Comparison of ENCODE assay signal across 1 cellular context in the genomic region with DNA sequence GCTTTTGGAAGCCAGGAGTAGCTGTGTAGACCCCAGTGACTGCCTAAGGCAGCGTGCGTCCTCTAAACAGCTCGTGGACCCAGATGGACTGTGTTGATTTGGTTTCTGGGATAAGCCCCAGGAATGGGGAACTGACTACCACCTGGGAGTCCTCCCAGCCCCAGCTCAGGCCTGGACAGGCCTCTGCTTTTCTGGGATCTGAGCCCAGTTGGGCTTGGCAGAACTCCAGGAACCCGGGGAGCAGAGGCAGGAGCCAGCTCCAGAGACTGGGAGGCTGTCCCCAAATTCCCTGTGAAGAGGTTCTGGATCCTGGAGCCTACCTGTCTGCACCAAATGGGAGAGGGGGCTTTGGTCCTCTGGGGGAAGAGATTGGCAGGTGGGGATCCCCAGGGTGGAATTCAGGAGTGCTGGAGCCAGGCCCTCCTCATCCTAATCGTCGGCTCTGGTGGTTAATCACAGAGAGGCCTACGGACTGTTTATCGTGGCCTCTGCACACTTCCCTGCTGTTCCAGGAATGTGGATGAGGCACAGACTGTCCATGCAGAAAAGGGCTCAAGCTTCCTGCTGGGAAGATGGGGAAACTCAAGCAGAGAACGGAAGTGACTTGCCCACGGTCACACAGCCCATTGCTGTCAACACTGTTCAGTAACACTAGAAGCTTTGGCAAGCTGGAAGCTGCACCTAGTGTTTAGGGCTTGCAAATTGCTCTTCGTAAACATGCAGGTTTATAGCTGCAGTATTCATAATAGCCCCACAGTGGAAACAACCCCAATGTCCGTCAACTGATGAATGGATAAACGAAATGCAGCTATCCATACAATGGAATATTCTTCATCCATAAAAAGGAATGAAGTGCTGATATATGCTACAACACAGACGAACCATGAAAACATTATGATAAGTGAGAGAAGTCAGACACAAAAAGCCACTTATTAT.
TF ChIP-seq lines count a peak whose summit lies in the region.

No MANE protein-coding gene starts in this region.

TF ChIP-seq in GM23338, 12 proteins besides CTCF, POLR2A, EP300 and RAD21 (continued from another document):
- TF ChIP-seq ZNF331 (CRISPR knock-in tag; IDR thresholded peaks at IDR 0.05; ENCODE audit: low read depth) (no peak), POLR2AphosphoS5 (IDR thresholded peaks at IDR 0.05; ENCODE audit: low read depth) (no peak), EZH2phosphoT487 (IDR thresholded peaks at IDR 0.05; ENCODE audit: unreplicated experiment) (no peak), EZH2 (IDR thresholded peaks at IDR 0.05; ENCODE audit: low read depth, unreplicated experiment) (no peak)
- TF ChIP-seq, protein P1, sequence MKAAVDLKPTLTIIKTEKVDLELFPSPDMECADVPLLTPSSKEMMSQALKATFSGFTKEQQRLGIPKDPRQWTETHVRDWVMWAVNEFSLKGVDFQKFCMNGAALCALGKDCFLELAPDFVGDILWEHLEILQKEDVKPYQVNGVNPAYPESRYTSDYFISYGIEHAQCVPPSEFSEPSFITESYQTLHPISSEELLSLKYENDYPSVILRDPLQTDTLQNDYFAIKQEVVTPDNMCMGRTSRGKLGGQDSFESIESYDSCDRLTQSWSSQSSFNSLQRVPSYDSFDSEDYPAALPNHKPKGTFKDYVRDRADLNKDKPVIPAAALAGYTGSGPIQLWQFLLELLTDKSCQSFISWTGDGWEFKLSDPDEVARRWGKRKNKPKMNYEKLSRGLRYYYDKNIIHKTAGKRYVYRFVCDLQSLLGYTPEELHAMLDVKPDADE (IDR thresholded peaks at IDR 0.05), result no peak
